8 cellular contexts compared by ENCODE assay signal in the genomic region with DNA sequence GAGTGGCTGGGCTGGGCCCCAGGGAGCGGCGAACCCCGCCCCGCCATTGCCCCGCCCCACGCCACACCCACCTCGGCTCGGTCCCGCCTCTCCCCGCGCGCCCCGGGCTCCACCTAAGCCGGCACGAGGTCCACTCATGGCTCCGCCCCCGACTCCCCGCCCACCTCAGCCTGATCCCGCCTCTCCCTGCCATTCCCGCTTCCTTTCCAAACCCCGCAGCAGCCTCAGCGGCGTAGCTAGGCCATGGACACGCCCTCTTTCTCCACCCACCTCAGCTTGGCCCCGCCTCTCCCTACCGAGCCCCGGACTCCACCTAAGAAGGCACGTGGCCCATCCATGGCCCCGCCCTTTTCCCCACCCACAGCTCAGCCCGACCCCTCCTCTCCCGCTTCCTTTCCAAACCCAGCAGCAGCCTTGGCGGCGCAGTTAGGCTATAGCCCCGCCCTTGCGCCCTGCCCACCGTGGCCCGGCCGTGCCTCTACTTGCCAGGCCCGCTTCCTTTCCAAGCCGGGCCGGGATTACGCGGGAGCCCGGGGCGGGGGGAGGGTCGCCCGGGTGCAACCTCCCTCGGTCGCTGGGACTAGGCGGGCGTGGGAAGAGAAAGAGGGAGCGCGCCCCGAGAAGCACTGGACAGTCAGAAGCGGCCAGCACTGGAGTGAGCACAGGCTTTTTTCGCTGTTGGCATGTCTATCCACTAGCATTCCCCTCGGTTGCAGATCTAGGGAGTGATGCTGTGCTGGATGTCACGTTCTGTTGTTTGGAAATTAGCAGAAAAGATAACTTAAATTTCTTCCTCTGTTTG. TPM values are rescaled to one million over a fixed set of nuclear protein-coding genes. Genes with fewer than 3 reads are reported as not detected.
DNase-seq lines count a peak whose midpoint lies in the region; ATAC-seq and TF ChIP-seq lines count a peak whose summit lies in the region.

TSS of gene RELL1 (minus strand) at position 4 of the 802 bp plus-strand sequence. CDS start 89 bp downstream, outside the sequence.

- H3K4me1 Mint-ChIP-seq in CD8-positive, alpha-beta T cell (ENCODE audit: low read depth): peaks cover 42% of the 10 kb centered on the region

- POLR2A ChIA-PET in CD8-positive, alpha-beta T cell (lab: Charles Lee): interaction anchor here (0.6 to 1.1 kb wide), 4 partner anchors 9 to 1492 kb away, joined by 3 to 4 read pairs (median 3); no protein-coding TSS in a partner anchor

- TF ChIP-seq CTCF in CD8-positive, alpha-beta T cell (IDR thresholded peaks at IDR 0.05): no peak
- TF ChIP-seq CTCF in lung (IDR thresholded peaks at IDR 0.05; ENCODE audit: control extremely low read depth, extremely low read depth): no peak

- H3K27ac ChIP-seq in CD8-positive, alpha-beta T cell (ENCODE audit: low read depth, low read length): peak within 1 kb of the TSS; percentile 84
- H3K27ac ChIP-seq in lung (ENCODE audit: low read depth in 1 of 2, low read length in 1 of 2): peak within 1 kb of the TSS; percentile 99

- H3K27me3 ChIP-seq in CD8-positive, alpha-beta T cell (ENCODE audit: insufficient read depth, low read length): no peaks in the 10 kb centered on the region
- no peaks in the 10 kb centered on the region for H3K27me3 ChIP-seq in lung (ENCODE audit: control insufficient read depth, insufficient read depth)

- H3K4me3 ChIP-seq in CD8-positive, alpha-beta T cell (ENCODE audit: low read depth, low read length): peak within 1 kb of the TSS; percentile 61
- peak within 1 kb of the TSS; percentile 94 for H3K4me3 ChIP-seq in lung

- peak; percentile 83 for ATAC-seq in CD8-positive, alpha-beta T cell
- peak; percentile 77 for ATAC-seq in GM21367 (IDR thresholded peaks at IDR 0.05; ENCODE audit: unreplicated experiment)
- ATAC-seq in lung (ENCODE audit: insufficient read depth, low FRiP score): peak; percentile 96

- peak within 1 kb of the TSS; percentile 97 for H3K27ac Mint-ChIP-seq in CD8-positive, alpha-beta T cell

- no peaks in the 10 kb centered on the region for H3K36me3 ChIP-seq in CD8-positive, alpha-beta T cell (ENCODE audit: insufficient read depth, low read length)
- H3K36me3 ChIP-seq in lung (ENCODE audit: control insufficient read depth in 2 of 2, insufficient read depth in 2 of 2, low read length in 2 of 2): no peaks in the 10 kb centered on the region

- CTCF ChIA-PET in CD8-positive, alpha-beta T cell (lab: Charles Lee): interaction anchor here (1.6 kb wide), 1 partner anchor 83 kb away, joined by 5 read pairs; no protein-coding TSS in a partner anchor

- H3K4me3 Mint-ChIP-seq in CD8-positive, alpha-beta T cell: peak within 1 kb of the TSS; percentile 92

- H3K9me3 Mint-ChIP-seq in CD8-positive, alpha-beta T cell: no peaks in the 10 kb centered on the region

- H3K36me3 Mint-ChIP-seq in CD8-positive, alpha-beta T cell: peaks cover 7% of the 10 kb centered on the region

- WGBS in lung, 2 donors: 0 to 1% methylated on average over 37 to 58 of the region's 58 CpGs

- intact Hi-C loops in CD8-positive, alpha-beta T cell (cut with DNase I, micrococcal nuclease): loop anchor here (1.0 to 10.0 kb wide), 15 partner anchors 49 to 1841 kb away; partner anchors contain the start of genes TBC1D1 (in 2 of the 2), KLF3 (in 1 of the 2), PGM2 (in 1 of the 2) and TLR6 (in 1 of the 2)

- H3K27me3 Mint-ChIP-seq in CD8-positive, alpha-beta T cell (ENCODE audit: low read depth): no peaks in the 10 kb centered on the region

- H3K9me3 ChIP-seq in CD8-positive, alpha-beta T cell (ENCODE audit: low read length): no peaks in the 10 kb centered on the region
- no peaks in the 10 kb centered on the region for H3K9me3 ChIP-seq in lung (ENCODE audit: control insufficient read depth in 2 of 2, insufficient read depth in 1 of 2, low read length in 1 of 2)

- peak; percentile 95 to 99 (median 97) for DNase-seq in CD8-positive, alpha-beta T cell
- DNase-seq in HT1080 (ENCODE audit: low read depth): peak; percentile 100
- DNase-seq in NOMO-1 (lab: John Stamatoyannopoulos, UW; ENCODE audit: unreplicated experiment in 2 of 2): peak; percentile 94 to 98
- peak; percentile 96 to 97 for DNase-seq in activated CD8-positive, alpha-beta memory T cell treated with anti-CD3 and anti-CD28 coated beads for 4 hours (ENCODE audit: low read depth in 2 of 2)
- DNase-seq in effector CD8-positive, alpha-beta T cell (lab: John Stamatoyannopoulos, UW): peak; percentile 96
- DNase-seq in lung (ENCODE audit: low spot score): peak; percentile 100
- peak; percentile 98 to 100 (median 99) for DNase-seq in stimulated activated CD4-positive, alpha-beta T cell treated with anti-CD3 and anti-CD28 coated beads, TNF-alpha, amount 100 ng/mL, for 24 hours (ENCODE audit: low read depth in 3 of 3)

- H3K4me1 ChIP-seq in CD8-positive, alpha-beta T cell (ENCODE audit: insufficient read depth, low read length): peaks cover 30% of the 10 kb centered on the region
- H3K4me1 ChIP-seq in lung (ENCODE audit: control insufficient read depth in 2 of 2, insufficient read depth in 2 of 2, low read length in 2 of 2): peaks cover 0 to 22% of the 10 kb centered on the region in 2 donors

RNA-seq across cellular contexts. Expression of gene RELL1, which starts in this region (rescaled TPM):
- 10 to 100 TPM; 60.7 to 61.7 TPM for total RNA-seq in CD8-positive, alpha-beta T cell
- total RNA-seq in HT1080 (2014; rRNA removed; shearing (Covaris generic)): 36.5 and 50.6 TPM in 2 replicates
- polyA plus RNA-seq in HT1080 (2015; cell fraction: cytosol; rRNA removed): 15.3 and 18.4 TPM in 2 replicates
- polyA plus RNA-seq in HT1080 (2015; cell fraction: nucleus; rRNA removed): 8.3 and 8.8 TPM in 2 replicates
- total RNA-seq in lung: 10 to 100 TPM; 33.5 to 47.4 TPM
- 1 to 10 TPM; 1.8 to 7.7 TPM for polyA plus RNA-seq in lung

Comparison
In these comparisons a context has a peak if more than half of its experiments do, and no peak if none do; other contexts are left out.
1. Peak in every context shown above with its lines: DNase-seq, ATAC-seq, H3K4me3 ChIP-seq and H3K27ac ChIP-seq.